26 cellular contexts compared by ENCODE assay signal in genomic region chr5:97422678-97423077, GRCh38.
DNase-seq lines count a peak whose midpoint lies in the region; ATAC-seq, FAIRE-seq and TF ChIP-seq lines count a peak whose summit lies in the region.
"Had no signal": no experiment of that assay in that cellular context is flagged by ENCODE, and none has a peak within 500 bp of the region (broad histone marks: within the 10 kb centered on the region; RNA-seq: fewer than 3 reads in every experiment).

No MANE protein-coding gene starts in this region.

- H3K4me2 ChIP-seq in PC-3 (ENCODE audit: low read length) (no peak overlapping the region), fibroblast of lung (ENCODE audit: extremely low read depth, insufficient read depth, low read length) (no peak overlapping the region)
- H3K4me2 ChIP-seq: GM23338, KMS-11 had no signal

- BruUV-seq in PC-3 (replicated peaks; lab: Mats Ljungman, UMichigan): no TSS peak

- no peaks in the 10 kb centered on the region for H3K36me3 ChIP-seq in PC-3 (ENCODE audit: low read depth, low read length)
- H3K36me3 ChIP-seq in fibroblast of lung (ENCODE audit: control insufficient read depth, insufficient read depth, low read length): no peaks in the 10 kb centered on the region
- H3K36me3 ChIP-seq: HAP-1 had no signal

- no peak overlapping the region for H2AFZ ChIP-seq in PC-3 (ENCODE audit: low read length)
- H2AFZ ChIP-seq in fibroblast of lung (ENCODE audit: low read length): no peak overlapping the region
- H2AFZ ChIP-seq: GM23338 had no signal

- H3K9me2 ChIP-seq in PC-3 (replicated peaks; ENCODE audit: low read length): no peaks in the 10 kb centered on the region

- H3K9me3 ChIP-seq in PC-3 (ENCODE audit: low read length) (no peaks in the 10 kb centered on the region), fibroblast of lung (ENCODE audit: control insufficient read depth, insufficient read depth, low read depth, low read length) (no peaks in the 10 kb centered on the region)
- H3K9me3 ChIP-seq: Caco-2, HAP-1 had no signal

- H3K9ac ChIP-seq in PC-3 (ENCODE audit: low read length): no peak overlapping the region
- H3K9ac ChIP-seq in fibroblast of lung (ENCODE audit: insufficient read depth, low read length): no peak overlapping the region
- H3K9ac ChIP-seq: KMS-11 had no signal

- no peaks in the 10 kb centered on the region for H3K27me3 ChIP-seq in PC-3 (ENCODE audit: low read length)
- no peaks in the 10 kb centered on the region for H3K27me3 ChIP-seq in fibroblast of lung (ENCODE audit: control insufficient read depth, insufficient read depth, low read length)

- TF ChIP-seq CTCF in PC-3 (conservative IDR thresholded peaks at IDR 0.05; ENCODE audit: low read depth, low read length) (no peak), fibroblast of lung (conservative IDR thresholded peaks at IDR 0.05 in 1 of 2, IDR thresholded peaks at IDR 0.05 in 1 of 2; ENCODE audit: low read depth in 1 of 2, low read length in 2 of 2) (no peak)

- H3K4me3 ChIP-seq in PC-3 (ENCODE audit: low read length) (no peak overlapping the region), fibroblast of lung (replicated peaks in 1 of 4; ENCODE audit: control extremely low read depth in 1 of 4, insufficient read depth in 1 of 4, low read depth in 3 of 4, low read length in 4 of 4) (no peak overlapping the region)
- H3K4me3 ChIP-seq: GM23338, HAP-1, SK-N-MC had no signal

- H3F3A ChIP-seq in PC-3 (ENCODE audit: low read length, unreplicated experiment): no peaks in the 10 kb centered on the region

- no peaks in the 10 kb centered on the region for H3K4me1 ChIP-seq in PC-3 (ENCODE audit: insufficient read depth, low read length)
- H3K4me1 ChIP-seq in fibroblast of lung (ENCODE audit: control insufficient read depth, extremely low read depth, insufficient read depth, low read length): no peaks in the 10 kb centered on the region
- H3K4me1 ChIP-seq: Caco-2, HAP-1 had no signal

- H4K20me1 ChIP-seq in PC-3 (ENCODE audit: low read length): no peaks in the 10 kb centered on the region
- H4K20me1 ChIP-seq in fibroblast of lung (ENCODE audit: control insufficient read depth, extremely low read depth, insufficient read depth, low read length): no peaks in the 10 kb centered on the region

- POLR2A ChIA-PET in PC-3 (lab: Charles Lee; ENCODE audit: unreplicated experiment): no interaction called here

- CTCF ChIA-PET in PC-3 (lab: Charles Lee): no interaction called here

- ATAC-seq in PC-3 (no peak), HG03378 (IDR thresholded peaks at IDR 0.05; ENCODE audit: unreplicated experiment) (no peak), HG03097 (IDR thresholded peaks at IDR 0.05; ENCODE audit: low FRiP score, unreplicated experiment) (no peak)
- ATAC-seq: GM23338, Panc1 had no signal

- TF ChIP-seq POLR2A in H54 (IDR thresholded peaks at IDR 0.05; ENCODE audit: low read depth, low read length): no peak

- intact Hi-C loops in PC-3 (cut with micrococcal nuclease): no loop called here

- DNase-seq in H54 (ENCODE audit: insufficient read length, low spot score) (no peak), PC-3 (peak; percentile 8), fibroblast of lung (ENCODE audit: low read depth in 2 of 2) (peak; percentile 4 to 6), kidney tubule cell (ENCODE audit: low spot score) (peak; percentile 28), NCI-H524 treated with DMSO at 0.1 percent for 48 hours (lab: John Stamatoyannopoulos, UW) (no peak)
- DNase-seq: C1 segment of cervical spinal cord; Caco-2; CD4-positive, alpha-beta memory T cell; DMS79 treated with DMSO at 0.1 percent for 48 hours; HFFc6; NCI-H1048; NCI-H1417; NCI-H1694; NCI-H2029 treated with DMSO at 0.1 percent for 48 hours; NCI-H446 treated with DMSO at 0.1 percent for 48 hours; NCI-H526 treated with DMSO at 0.1 percent for 48 hours; SIG-M5 had no signal

- FAIRE-seq in H54 (lab: Jason Lieb, UNC): peak; percentile 75
- FAIRE-seq: GM18507, HTR-8/SVneo had no signal

- H3K79me2 ChIP-seq in PC-3 (ENCODE audit: low read length) (no peaks in the 10 kb centered on the region), fibroblast of lung (ENCODE audit: control insufficient read depth, insufficient read depth, low read length) (no peaks in the 10 kb centered on the region)

- H3K27ac ChIP-seq in PC-3 (ENCODE audit: low read length): no peak overlapping the region
- H3K27ac ChIP-seq in fibroblast of lung (ENCODE audit: insufficient read depth, low read length): no peak overlapping the region
- H3K27ac ChIP-seq: KMS-11, SK-N-MC had no signal

Comparison
In these comparisons a context has a peak if more than half of its experiments do, and no peak if none do; other contexts are left out.
1. DNase-seq: peak in PC-3 (single experiment), fibroblast of lung (2 of 2) and kidney tubule cell (single experiment); none in H54 (single experiment) and NCI-H524 treated with DMSO at 0.1 percent for 48 hours (single experiment).